Comparison of ENCODE assay signal across 8 cellular contexts in genomic region chr7:139043823-139044812, GRCh38. TPM values are rescaled to one million over a fixed set of nuclear protein-coding genes. Genes with fewer than 3 reads are reported as not detected.
DNase-seq lines count a peak whose midpoint lies in the region; ATAC-seq and TF ChIP-seq lines count a peak whose summit lies in the region.

No MANE protein-coding gene starts in this region.

- H3K4me3 Mint-ChIP-seq in T-helper 2 cell treated with Interferon-gamma antibody and Interleukin-4, amounts not matched to agents 5 μg/mL and 100 μg/mL, for 36 hours, result peak overlapping the region; percentile 76
- H3K4me3 Mint-ChIP-seq in activated naive CD8-positive, alpha-beta T cell treated with anti-CD3 and anti-CD28 coated beads, Interleukin-2, amount 50 U/mL, for 24 hours, result no peak overlapping the region

- no peak for TF ChIP-seq CTCF in omental fat pad (IDR thresholded peaks at IDR 0.05)

- DNase-seq in T-helper 2 cell treated with Interferon-gamma antibody and Interleukin-4, amounts not matched to agents 5 μg/mL and 100 μg/mL, for 36 hours (ENCODE audit: low spot score), result peak; percentile 84
- peak; percentile 63 for DNase-seq in activated naive CD8-positive, alpha-beta T cell treated with anti-CD3 and anti-CD28 coated beads, Interleukin-2, amount 50 U/mL, for 24 hours
- peak; percentile 40 for DNase-seq in stimulated activated CD8-positive, alpha-beta memory T cell treated with anti-CD3 and anti-CD28 coated beads, Interleukin-12 subunit alpha, Interleukin-12 subunit beta, amount 100 ng/mL, for 24 hours (ENCODE audit: extremely low read depth)
- DNase-seq in HCEC 1CT, result no peak
- no peak for DNase-seq in ecto neural progenitor cell (ENCODE audit: low spot score)
- no peak for DNase-seq in omental fat pad (ENCODE audit: low spot score)

- ATAC-seq in HG02973 (IDR thresholded peaks at IDR 0.05; ENCODE audit: unreplicated experiment), result peak; percentile 45
- ATAC-seq in activated naive CD8-positive, alpha-beta T cell treated with anti-CD3 and anti-CD28 coated beads, Interleukin-2, amount 50 U/mL, for 24 hours, result peak; percentile 59
- ATAC-seq in HG03159 (IDR thresholded peaks at IDR 0.05; ENCODE audit: unreplicated experiment), result no peak
- no peak for ATAC-seq in omental fat pad (ENCODE audit: low FRiP score)

- H3K9me3 Mint-ChIP-seq in T-helper 2 cell treated with Interferon-gamma antibody and Interleukin-4, amounts not matched to agents 5 μg/mL and 100 μg/mL, for 36 hours, result no peaks in the 10 kb centered on the region
- H3K9me3 Mint-ChIP-seq in activated naive CD8-positive, alpha-beta T cell treated with anti-CD3 and anti-CD28 coated beads, Interleukin-2, amount 50 U/mL, for 24 hours, result peaks cover 4% of the 10 kb centered on the region

- H3K27ac Mint-ChIP-seq in T-helper 2 cell treated with Interferon-gamma antibody and Interleukin-4, amounts not matched to agents 5 μg/mL and 100 μg/mL, for 36 hours, result peak overlapping the region; percentile 90
- H3K27ac Mint-ChIP-seq in activated naive CD8-positive, alpha-beta T cell treated with anti-CD3 and anti-CD28 coated beads, Interleukin-2, amount 50 U/mL, for 24 hours, result peak overlapping the region; percentile 60

- peaks cover 63% of the 10 kb centered on the region for H3K36me3 Mint-ChIP-seq in T-helper 2 cell treated with Interferon-gamma antibody and Interleukin-4, amounts not matched to agents 5 μg/mL and 100 μg/mL, for 36 hours (ENCODE audit: low read depth)
- peaks cover 55% of the 10 kb centered on the region for H3K36me3 Mint-ChIP-seq in activated naive CD8-positive, alpha-beta T cell treated with anti-CD3 and anti-CD28 coated beads, Interleukin-2, amount 50 U/mL, for 24 hours (ENCODE audit: low read depth)

- no peaks in the 10 kb centered on the region for H3K27me3 Mint-ChIP-seq in T-helper 2 cell treated with Interferon-gamma antibody and Interleukin-4, amounts not matched to agents 5 μg/mL and 100 μg/mL, for 36 hours (ENCODE audit: low read depth)
- H3K27me3 Mint-ChIP-seq in activated naive CD8-positive, alpha-beta T cell treated with anti-CD3 and anti-CD28 coated beads, Interleukin-2, amount 50 U/mL, for 24 hours, result no peaks in the 10 kb centered on the region

- peaks cover 72% of the 10 kb centered on the region for H3K4me1 Mint-ChIP-seq in T-helper 2 cell treated with Interferon-gamma antibody and Interleukin-4, amounts not matched to agents 5 μg/mL and 100 μg/mL, for 36 hours (ENCODE audit: low read depth)
- peaks cover 55% of the 10 kb centered on the region for H3K4me1 Mint-ChIP-seq in activated naive CD8-positive, alpha-beta T cell treated with anti-CD3 and anti-CD28 coated beads, Interleukin-2, amount 50 U/mL, for 24 hours

RNA-seq across cellular contexts. Expression of gene ZC3HAV1L, which starts 8.3 kb away (rescaled TPM):
- total RNA-seq in omental fat pad, result 10 to 100 TPM; 16.8 to 23.3 (median 18.0) TPM

Comparison
In these comparisons a context has a peak if more than half of its experiments do, and no peak if none do; other contexts are left out.
1. ATAC-seq: peak in HG02973 (single experiment) and activated naive CD8-positive, alpha-beta T cell treated with anti-CD3 and anti-CD28 coated beads, Interleukin-2, amount 50 U/mL, for 24 hours (single experiment); none in HG03159 (single experiment) and omental fat pad (single experiment).
2. DNase-seq: peak in T-helper 2 cell treated with Interferon-gamma antibody and Interleukin-4, amounts not matched to agents 5 μg/mL and 100 μg/mL, for 36 hours (single experiment), activated naive CD8-positive, alpha-beta T cell treated with anti-CD3 and anti-CD28 coated beads, Interleukin-2, amount 50 U/mL, for 24 hours (single experiment) and stimulated activated CD8-positive, alpha-beta memory T cell treated with anti-CD3 and anti-CD28 coated beads, Interleukin-12 subunit alpha, Interleukin-12 subunit beta, amount 100 ng/mL, for 24 hours (single experiment); none in HCEC 1CT (single experiment), ecto neural progenitor cell (single experiment) and omental fat pad (single experiment).